ENCODE assay signal across 10 cellular contexts in genomic region chr2:183125659-183126341, GRCh38. TPM values are rescaled to one million over a fixed set of nuclear protein-coding genes. Genes with fewer than 3 reads are reported as not detected.
DNase-seq lines count a peak whose midpoint lies in the region; ATAC-seq and TF ChIP-seq lines count a peak whose summit lies in the region.
"Had no signal": no experiment of that assay in that cellular context is flagged by ENCODE, and none has a peak within 500 bp of the region (broad histone marks: within the 10 kb centered on the region; RNA-seq: fewer than 3 reads in every experiment).

No MANE protein-coding gene starts in this region.

- H3K36me3 Mint-ChIP-seq in activated T-cell treated with anti-CD3 and anti-CD28 coated beads, Interleukin-2, amount 50 U/mL, for 4 hours (ENCODE audit: insufficient read depth), result peaks cover 6% of the 10 kb centered on the region

- POLR2A ChIA-PET in Panc1 (lab: Charles Lee), result no interaction called here

- no peaks in the 10 kb centered on the region for H3K9me3 Mint-ChIP-seq in activated T-cell treated with anti-CD3 and anti-CD28 coated beads, Interleukin-2, amount 50 U/mL, for 4 hours

- CTCF ChIA-PET in Panc1 (lab: Charles Lee), result no interaction called here

- H3K27me3 ChIP-seq in Panc1 (ENCODE audit: control insufficient read depth, insufficient read depth, low read length) (no peaks in the 10 kb centered on the region), esophagus squamous epithelium (no peaks in the 10 kb centered on the region), spleen (replicated peaks in 1 of 7) (no peaks in the 10 kb centered on the region)

- BruUV-seq in Panc1 (replicated peaks; lab: Mats Ljungman, UMichigan), result no TSS peak

- H3K27ac ChIP-seq in Panc1 (ENCODE audit: low read length), result peak overlapping the region; percentile 86; the same call in 1 of the 2 replicates
- H3K27ac ChIP-seq in esophagus squamous epithelium, result no peak overlapping the region
- no peak overlapping the region for H3K27ac ChIP-seq in spleen

- no peak for DNase-seq in activated T-cell treated with anti-CD3 and anti-CD28 coated beads, Interleukin-2, amount 50 U/mL, for 4 hours
- no peak for DNase-seq in activated T-cell treated with anti-CD3 and anti-CD28 coated beads, Interleukin-2, amount 50 U/mL, for 48 hours
- DNase-seq in Panc1 (ENCODE audit: low read depth, low spot score), result no peak
- DNase-seq in esophagus squamous epithelium (lab: John Stamatoyannopoulos, UW), result no peak
- no peak for DNase-seq in spleen
- no peak for DNase-seq in stimulated activated naive CD4-positive, alpha-beta T cell (lab: John Stamatoyannopoulos, UW)
- DNase-seq in DMS153 treated with DMSO at 0.1 percent for 48 hours (lab: John Stamatoyannopoulos, UW; ENCODE audit: unreplicated experiment), result no peak
- DNase-seq: SHP77 treated with DMSO at 0.1 percent for 48 hours; stimulated activated CD4-positive, alpha-beta T cell treated with anti-CD3 and anti-CD28 coated beads, Interleukin-2, amount 100 ng/mL, for 24 hours had no signal

- no peak for ATAC-seq in activated T-cell treated with anti-CD3 and anti-CD28 coated beads, Interleukin-2, amount 50 U/mL, for 4 hours
- ATAC-seq in Panc1 (no peak), GM18498 (IDR thresholded peaks at IDR 0.05; ENCODE audit: unreplicated experiment) (no peak)

- no peaks in the 10 kb centered on the region for H3K9me3 ChIP-seq in Panc1 (ENCODE audit: control insufficient read depth, insufficient read depth, low read depth, low read length)
- H3K9me3 ChIP-seq in esophagus squamous epithelium, result no peaks in the 10 kb centered on the region
- H3K9me3 ChIP-seq in spleen, result no peaks in the 10 kb centered on the region

- in situ Hi-C loops in Panc1 (cut with HindIII; ENCODE audit: low pct_unique_long_range_greater_than_20kb, low sequenced_read_pairs), result no loop called here

- no peak for TF ChIP-seq CTCF in Panc1 (IDR thresholded peaks at IDR 0.05)
- TF ChIP-seq CTCF in esophagus squamous epithelium (IDR thresholded peaks at IDR 0.05), result no peak
- no peak for TF ChIP-seq CTCF in spleen (IDR thresholded peaks at IDR 0.05 in 8 of 11, conservative IDR thresholded peaks at IDR 0.05 in 3 of 11)

- 70 to 74% methylated on average over 11 of the region's 11 CpGs for WGBS in esophagus squamous epithelium, 2 donors
- WGBS in spleen, 5 donors, result 73 to 81% (median 77%) methylated on average over 11 of the region's 11 CpGs

- peak overlapping the region; percentile 96 for H3K4me3 Mint-ChIP-seq in activated T-cell treated with anti-CD3 and anti-CD28 coated beads, Interleukin-2, amount 50 U/mL, for 4 hours

- intact Hi-C loops in Panc1 (cut with micrococcal nuclease; ENCODE audit: unreplicated experiment) (no loop called here), esophagus squamous epithelium (cut with DNase I) (no loop called here), spleen (cut with DNase I; ENCODE audit: low total_unique reads) (no loop called here)

- H3K36me3 ChIP-seq in Panc1 (ENCODE audit: control insufficient read depth, insufficient read depth, low read length), result peaks cover 23% of the 10 kb centered on the region
- H3K36me3 ChIP-seq in esophagus squamous epithelium, result peaks cover 0 to 23% (median 0%) of the 10 kb centered on the region in 3 donors
- peaks cover 0 to 26% (median 3%) of the 10 kb centered on the region in 6 donors for H3K36me3 ChIP-seq in spleen

- TF ChIP-seq POLR2A in esophagus squamous epithelium (IDR thresholded peaks at IDR 0.05), result no peak
- TF ChIP-seq POLR2A in spleen (IDR thresholded peaks at IDR 0.05), result no peak

- H3K4me1 Mint-ChIP-seq in activated T-cell treated with anti-CD3 and anti-CD28 coated beads, Interleukin-2, amount 50 U/mL, for 4 hours (ENCODE audit: low read depth), result peaks cover 31% of the 10 kb centered on the region

- peaks cover 2% of the 10 kb centered on the region for H3K27me3 Mint-ChIP-seq in activated T-cell treated with anti-CD3 and anti-CD28 coated beads, Interleukin-2, amount 50 U/mL, for 4 hours (ENCODE audit: low read depth)

- H3K4me3 ChIP-seq in Panc1 (ENCODE audit: low read depth in 2 of 2, low read length in 2 of 2), result peak overlapping the region; percentile 89 to 92
- H3K4me3 ChIP-seq in esophagus squamous epithelium, result peak overlapping the region in 3 of 4 donors; percentile 74 to 96 (median 91)
- H3K4me3 ChIP-seq in spleen, result peak overlapping the region in 5 of 8 donors; percentile 76 to 98 (median 85)

- peaks cover 11% of the 10 kb centered on the region; the same call in 1 of the 2 replicates for H3K4me1 ChIP-seq in Panc1 (ENCODE audit: control insufficient read depth, insufficient read depth, low read length)
- H3K4me1 ChIP-seq in esophagus squamous epithelium, result peaks cover 8 to 28% (median 11%) of the 10 kb centered on the region in 3 donors
- H3K4me1 ChIP-seq in spleen, result peaks cover 0 to 37% (median 19%) of the 10 kb centered on the region in 6 donors

RNA-seq across cellular contexts. Expression of gene NUP35, which starts 1.6 kb away (rescaled TPM):
- total RNA-seq in activated T-cell treated with anti-CD3 and anti-CD28 coated beads, Interleukin-2, amount 50 U/mL, for 4 hours, result 10 to 100 TPM; 55.0 to 61.9 (median 60.5) TPM
- total RNA-seq in Panc1 (2021; ENCODE audit: unreplicated experiment) (28.9 TPM), esophagus squamous epithelium (10 to 100 TPM in 3 of 4 donors, 1 to 10 TPM in 1; 7.8 to 25.4 (median 15.6) TPM), spleen (10 to 100 TPM; 11.6 to 19.0 (median 16.4) TPM)
- 8.0 TPM for polyA plus RNA-seq in Panc1 (2012; ENCODE audit: insufficient read length)
- 1 to 10 TPM; 6.3 to 8.5 (median 7.9) TPM for polyA plus RNA-seq in spleen

RNA-seq across cellular contexts. Expression of gene DUSP19, which starts 47.3 kb away (rescaled TPM):
- 1 to 10 TPM; 1.2 to 2.5 (median 2.2) TPM for total RNA-seq in activated T-cell treated with anti-CD3 and anti-CD28 coated beads, Interleukin-2, amount 50 U/mL, for 4 hours
- total RNA-seq in Panc1 (2021; ENCODE audit: unreplicated experiment) (1.3 TPM), esophagus squamous epithelium (1 to 10 TPM in 2 of 4 donors, under 1 TPM in 2; 0.27 to 1.5 (median 0.86) TPM), spleen (1 to 10 TPM; 3.2 to 5.8 (median 4.8) TPM)
- 0.94 TPM for polyA plus RNA-seq in Panc1 (2012; ENCODE audit: insufficient read length)
- 1 to 10 TPM in 1 of 3 donors, under 1 TPM in 2; 0.78 to 2.4 (median 0.88) TPM for polyA plus RNA-seq in spleen
